In genomic region chr6:136775548-136775947, GRCh38 we compare ENCODE assay signal across 1 cellular context.
TF ChIP-seq lines count a peak whose summit lies in the region.

No MANE protein-coding gene starts in this region.

TF ChIP-seq in HEK293, 187 proteins besides CTCF, POLR2A, EP300 and RAD21 (continued from another document):
- TF ChIP-seq ZNF692 (tag by site-specific recombination; IDR thresholded peaks at IDR 0.05) = no peak
- TF ChIP-seq KLF7 (tag by site-specific recombination; IDR thresholded peaks at IDR 0.05; ENCODE audit: borderline replicate concordance) = no peak
- no peak for TF ChIP-seq ZNF626 (tag by site-specific recombination; IDR thresholded peaks at IDR 0.05)
- no peak for TF ChIP-seq HOXA7 (CRISPR knock-in tag; IDR thresholded peaks at IDR 0.05; ENCODE audit: borderline replicate concordance)
- no peak for TF ChIP-seq ZNF791 (tag by site-specific recombination; IDR thresholded peaks at IDR 0.05)
- TF ChIP-seq ZNF660 (tag by site-specific recombination; IDR thresholded peaks at IDR 0.05) = peak; percentile 74
- TF ChIP-seq, protein P1, sequence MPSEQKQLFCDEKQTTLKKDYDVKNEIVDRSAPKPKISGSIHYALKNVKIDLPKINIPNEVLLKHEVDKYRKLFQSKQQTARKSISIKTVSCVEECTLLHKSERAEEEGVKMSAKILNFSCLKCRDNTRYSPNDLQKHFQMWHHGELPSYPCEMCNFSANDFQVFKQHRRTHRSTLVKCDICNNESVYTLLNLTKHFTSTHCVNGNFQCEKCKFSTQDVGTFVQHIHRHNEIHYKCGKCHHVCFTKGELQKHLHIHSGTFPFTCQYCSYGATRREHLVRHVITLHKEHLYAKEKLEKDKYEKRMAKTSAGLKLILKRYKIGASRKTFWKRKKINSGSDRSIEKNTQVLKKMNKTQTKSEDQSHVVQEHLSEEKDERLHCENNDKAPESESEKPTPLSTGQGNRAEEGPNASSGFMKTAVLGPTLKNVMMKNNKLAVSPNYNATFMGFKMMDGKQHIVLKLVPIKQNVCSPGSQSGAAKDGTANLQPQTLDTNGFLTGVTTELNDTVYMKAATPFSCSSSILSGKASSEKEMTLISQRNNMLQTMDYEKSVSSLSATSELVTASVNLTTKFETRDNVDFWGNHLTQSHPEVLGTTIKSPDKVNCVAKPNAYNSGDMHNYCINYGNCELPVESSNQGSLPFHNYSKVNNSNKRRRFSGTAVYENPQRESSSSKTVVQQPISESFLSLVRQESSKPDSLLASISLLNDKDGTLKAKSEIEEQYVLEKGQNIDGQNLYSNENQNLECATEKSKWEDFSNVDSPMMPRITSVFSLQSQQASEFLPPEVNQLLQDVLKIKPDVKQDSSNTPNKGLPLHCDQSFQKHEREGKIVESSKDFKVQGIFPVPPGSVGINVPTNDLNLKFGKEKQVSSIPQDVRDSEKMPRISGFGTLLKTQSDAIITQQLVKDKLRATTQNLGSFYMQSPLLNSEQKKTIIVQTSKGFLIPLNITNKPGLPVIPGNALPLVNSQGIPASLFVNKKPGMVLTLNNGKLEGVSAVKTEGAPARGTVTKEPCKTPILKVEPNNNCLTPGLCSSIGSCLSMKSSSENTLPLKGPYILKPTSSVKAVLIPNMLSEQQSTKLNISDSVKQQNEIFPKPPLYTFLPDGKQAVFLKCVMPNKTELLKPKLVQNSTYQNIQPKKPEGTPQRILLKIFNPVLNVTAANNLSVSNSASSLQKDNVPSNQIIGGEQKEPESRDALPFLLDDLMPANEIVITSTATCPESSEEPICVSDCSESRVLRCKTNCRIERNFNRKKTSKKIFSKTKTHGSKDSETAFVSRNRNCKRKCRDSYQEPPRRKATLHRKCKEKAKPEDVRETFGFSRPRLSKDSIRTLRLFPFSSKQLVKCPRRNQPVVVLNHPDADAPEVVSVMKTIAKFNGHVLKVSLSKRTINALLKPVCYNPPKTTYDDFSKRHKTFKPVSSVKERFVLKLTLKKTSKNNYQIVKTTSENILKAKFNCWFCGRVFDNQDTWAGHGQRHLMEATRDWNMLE (tag by site-specific recombination; conservative IDR thresholded peaks at IDR 0.05; ENCODE audit: low read depth) = no peak
- no peak for TF ChIP-seq TRIM28 (IDR thresholded peaks at IDR 0.05; ENCODE audit: borderline replicate concordance, low read length)
